ENCODE assay signal across 15 cellular contexts in the genomic region with DNA sequence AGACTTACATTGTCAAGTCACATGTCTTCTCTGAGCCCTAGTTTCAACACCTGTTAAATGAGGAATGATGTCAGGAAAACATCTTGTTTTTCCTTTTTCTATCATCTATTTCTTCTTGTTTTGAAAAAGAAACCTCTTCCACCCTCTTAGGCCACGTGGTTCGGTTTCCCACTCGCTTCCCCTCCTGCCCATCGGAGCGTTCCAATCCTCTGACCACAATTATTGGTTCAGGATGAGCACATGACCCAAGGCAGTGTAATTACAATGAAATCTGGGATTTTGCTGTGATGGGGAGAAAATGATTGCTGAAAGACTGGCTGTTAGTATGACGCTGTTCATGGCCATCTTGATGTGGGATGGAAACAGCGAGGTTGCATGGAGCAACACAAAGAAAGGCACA.
DNase-seq lines count a peak whose midpoint lies in the region; ATAC-seq, FAIRE-seq and TF ChIP-seq lines count a peak whose summit lies in the region.
"Had no signal": no experiment of that assay in that cellular context is flagged by ENCODE, and none has a peak within 500 bp of the region (broad histone marks: within the 10 kb centered on the region; RNA-seq: fewer than 3 reads in every experiment).

No MANE protein-coding gene starts in this region.

- POLR2A ChIA-PET in K562 (lab: Yijun Ruan, JAX), result no interaction called here

- no peak for FAIRE-seq in K562 (lab: Jason Lieb, UNC)
- no peak for FAIRE-seq in H54 (lab: Jason Lieb, UNC)
- FAIRE-seq: GM12878, GM18507 had no signal

- TF ChIP-seq POLR2A in K562 (conservative IDR thresholded peaks at IDR 0.05) (no peak), thyroid gland (IDR thresholded peaks at IDR 0.05) (no peak), H54 (IDR thresholded peaks at IDR 0.05; ENCODE audit: low read depth, low read length) (no peak)

- no peaks in the 10 kb centered on the region for H3K9me1 ChIP-seq in K562 (ENCODE audit: control insufficient read depth, insufficient read depth, low read length)

- ATAC-seq in K562, result no peak
- ATAC-seq in GM21786 (IDR thresholded peaks at IDR 0.05; ENCODE audit: unreplicated experiment), result no peak

- peaks cover 13% of the 10 kb centered on the region for H3K36me3 Mint-ChIP-seq in neural progenitor cell
- H3K36me3 Mint-ChIP-seq: CD8-positive, alpha-beta memory T cell had no signal

- H3K27me3 ChIP-seq in K562 (ENCODE audit: control insufficient read depth in 2 of 2, insufficient read depth in 2 of 2, low read length in 2 of 2), result no peaks in the 10 kb centered on the region
- no peaks in the 10 kb centered on the region for H3K27me3 ChIP-seq in neural progenitor cell
- no peaks in the 10 kb centered on the region for H3K27me3 ChIP-seq in thyroid gland
- H3K27me3 ChIP-seq in mammary epithelial cell (ENCODE audit: insufficient read depth, low read length), result no peaks in the 10 kb centered on the region
- H3K27me3 ChIP-seq: BLaER1 had no signal

- H3K4me2 ChIP-seq in K562 (ENCODE audit: insufficient read depth, low read length) (peak overlapping the region; percentile 5; the same call in 1 of the 2 replicates), neural progenitor cell (no peak overlapping the region), mammary epithelial cell (ENCODE audit: insufficient read depth, low read depth, low read length) (no peak overlapping the region)
- H3K4me2 ChIP-seq: BLaER1, GM23338 had no signal

- H3K27ac ChIP-seq in K562 (ENCODE audit: extremely low read depth, low read depth, low read length), result no peak overlapping the region
- no peak overlapping the region for H3K27ac ChIP-seq in neural progenitor cell
- peak overlapping the region; percentile 73 to 80 (median 79) for H3K27ac ChIP-seq in thyroid gland
- H3K27ac ChIP-seq in mammary epithelial cell (ENCODE audit: insufficient read depth, low read depth, low read length), result no peak overlapping the region
- H3K27ac ChIP-seq: BLaER1 had no signal

- H3K79me2 ChIP-seq in K562 (ENCODE audit: control insufficient read depth, insufficient read depth, low read length) (no peaks in the 10 kb centered on the region), neural progenitor cell (ENCODE audit: low read depth) (no peaks in the 10 kb centered on the region), mammary epithelial cell (ENCODE audit: insufficient read depth, low read length) (no peaks in the 10 kb centered on the region)

- no peak overlapping the region for H3K4me3 Mint-ChIP-seq in neural progenitor cell
- H3K4me3 Mint-ChIP-seq: CD8-positive, alpha-beta memory T cell; GM23338; H9 had no signal

- intact Hi-C loops in K562 (cut with micrococcal nuclease), result no loop called here
- intact Hi-C loops in thyroid gland (cut with DNase I), result no loop called here
- intact Hi-C loops in mammary epithelial cell (cut with micrococcal nuclease), result no loop called here

- H3K4me1 ChIP-seq in K562 (replicated peaks in 1 of 2; ENCODE audit: control insufficient read depth in 2 of 2, insufficient read depth in 2 of 2, low read length in 2 of 2), result no peaks in the 10 kb centered on the region; a peak in 1 of 5 replicates
- H3K4me1 ChIP-seq in neural progenitor cell, result peaks cover 7% of the 10 kb centered on the region
- H3K4me1 ChIP-seq in thyroid gland, result peaks cover 51 to 67% of the 10 kb centered on the region in 2 donors
- H3K4me1 ChIP-seq in mammary epithelial cell (ENCODE audit: insufficient read depth, low read length), result no peaks in the 10 kb centered on the region
- H3K4me1 ChIP-seq: BLaER1 had no signal

- H4K20me1 ChIP-seq in K562 (replicated peaks; ENCODE audit: control insufficient read depth, insufficient read depth, low read length) (no peaks in the 10 kb centered on the region), neural progenitor cell (ENCODE audit: low read depth) (no peaks in the 10 kb centered on the region), mammary epithelial cell (ENCODE audit: insufficient read depth, low read length) (no peaks in the 10 kb centered on the region)
- H4K20me1 ChIP-seq: BLaER1 had no signal

- no peaks in the 10 kb centered on the region for H3K36me3 ChIP-seq in K562 (ENCODE audit: control insufficient read depth, insufficient read depth, low read length)
- no peaks in the 10 kb centered on the region for H3K36me3 ChIP-seq in neural progenitor cell
- no peaks in the 10 kb centered on the region for H3K36me3 ChIP-seq in thyroid gland
- H3K36me3 ChIP-seq in mammary epithelial cell (ENCODE audit: insufficient read depth, low read length), result no peaks in the 10 kb centered on the region
- H3K36me3 ChIP-seq: BLaER1 had no signal

- H3K27ac Mint-ChIP-seq in neural progenitor cell, result peak overlapping the region; percentile 90
- H3K27ac Mint-ChIP-seq: CD8-positive, alpha-beta memory T cell; GM23338; H9 had no signal

- H3K4me3 ChIP-seq in K562, result no peak overlapping the region
- H3K4me3 ChIP-seq in neural progenitor cell, result no peak overlapping the region
- H3K4me3 ChIP-seq in thyroid gland (replicated peaks in 1 of 3), result no peak overlapping the region
- no peak overlapping the region for H3K4me3 ChIP-seq in mammary epithelial cell (replicated peaks in 1 of 3; ENCODE audit: insufficient read depth in 1 of 3, low read depth in 2 of 3, low read length in 3 of 3)
- H3K4me3 ChIP-seq: BLaER1, GM12878, GM23338 had no signal

- TF ChIP-seq RAD21 in K562 (CRISPR knock-in tag; conservative IDR thresholded peaks at IDR 0.05 in 1 of 2, IDR thresholded peaks at IDR 0.05 in 1 of 2), result no peak

- H3K9me3 ChIP-seq in K562 (replicated peaks; ENCODE audit: control insufficient read depth, insufficient read depth, low read depth, low read length) (no peaks in the 10 kb centered on the region), neural progenitor cell (ENCODE audit: low read depth) (no peaks in the 10 kb centered on the region), thyroid gland (no peaks in the 10 kb centered on the region), mammary epithelial cell (replicated peaks; ENCODE audit: insufficient read depth, low read length) (no peaks in the 10 kb centered on the region)
- H3K9me3 ChIP-seq: BLaER1, Caco-2 had no signal

- dilution Hi-C loops in mammary epithelial cell (cut with HindIII; ENCODE audit: low sequenced_read_pairs), result no loop called here

- BruUV-seq in K562 (replicated peaks; lab: Mats Ljungman, UMichigan), result no TSS peak
- no TSS peak for BruUV-seq in mammary epithelial cell (replicated peaks; lab: Mats Ljungman, UMichigan)

- no peaks in the 10 kb centered on the region for H3K27me3 Mint-ChIP-seq in neural progenitor cell (ENCODE audit: insufficient read depth, low read depth)
- H3K27me3 Mint-ChIP-seq: CD8-positive, alpha-beta memory T cell had no signal

- H3K9ac ChIP-seq in K562 (ENCODE audit: insufficient read depth in 1 of 2, low read depth in 2 of 2, low read length in 2 of 2), result no peak overlapping the region
- no peak overlapping the region for H3K9ac ChIP-seq in neural progenitor cell
- H3K9ac ChIP-seq in mammary epithelial cell (ENCODE audit: insufficient read depth, low read length), result no peak overlapping the region
- H3K9ac ChIP-seq: BLaER1 had no signal

- no peak for DNase-seq in K562 (ENCODE audit: extremely low read depth in 1 of 4, low spot score in 3 of 4)
- peak; percentile 55 for DNase-seq in globus pallidus (ENCODE audit: low spot score)
- no peak for DNase-seq in neural progenitor cell (ENCODE audit: low spot score)
- DNase-seq in thyroid gland, result peak; percentile 29 to 56
- DNase-seq in mammary epithelial cell, result no peak
- no peak for DNase-seq in T-helper 2 cell
- DNase-seq in H54 (ENCODE audit: insufficient read length, low spot score), result no peak
- DNase-seq: Caco-2; CD8-positive, alpha-beta memory T cell had no signal

- TF ChIP-seq EP300 in K562 (IDR thresholded peaks at IDR 0.05; ENCODE audit: low read length), result no peak

- no peak for TF ChIP-seq CTCF in K562 (IDR thresholded peaks at IDR 0.05 in 2 of 3, conservative IDR thresholded peaks at IDR 0.05 in 1 of 3; ENCODE audit: insufficient read depth in 2 of 3, low read depth in 1 of 3, low read length in 3 of 3)
- no peak for TF ChIP-seq CTCF in neural progenitor cell (IDR thresholded peaks at IDR 0.05)
- TF ChIP-seq CTCF in thyroid gland (IDR thresholded peaks at IDR 0.05), result no peak
- no peak for TF ChIP-seq CTCF in mammary epithelial cell (conservative IDR thresholded peaks at IDR 0.05 in 1 of 2, IDR thresholded peaks at IDR 0.05 in 1 of 2; ENCODE audit: extremely low read depth in 1 of 2, insufficient read depth in 1 of 2, low read depth in 1 of 2, low read length in 2 of 2)

- WGBS in K562 (ENCODE audit: insufficient coverage, low coverage, missing lambda C conversion rate), result 15% methylated on average over 4 of the region's 7 CpGs
- 62 to 71% methylated on average over 7 of the region's 7 CpGs for WGBS in thyroid gland, 2 donors
- 91% methylated on average over 7 of the region's 7 CpGs for WGBS in mammary epithelial cell (ENCODE audit: low coverage, missing lambda C conversion rate)

- H2AFZ ChIP-seq in K562 (ENCODE audit: low read depth, low read length) (peak overlapping the region; percentile 77), neural progenitor cell (replicated peaks) (no peak overlapping the region), mammary epithelial cell (ENCODE audit: low read depth, low read length) (no peak overlapping the region)

- H3F3A ChIP-seq in neural progenitor cell (ENCODE audit: low read depth), result no peaks in the 10 kb centered on the region

- H3K9me3 Mint-ChIP-seq in neural progenitor cell, result no peaks in the 10 kb centered on the region
- H3K9me3 Mint-ChIP-seq: GM23338, H9 had no signal

- CTCF ChIA-PET in K562 (lab: Yijun Ruan, JAX; ENCODE audit: low intra/inter-chr PET ratio) (no interaction called here), mammary epithelial cell (lab: Charles Lee; ENCODE audit: low non-redundant PET) (no interaction called here)

- in situ Hi-C loops in K562 (cut with MboI), result no loop called here
- in situ Hi-C loops in mammary epithelial cell (cut with MboI; ENCODE audit: low sequenced_read_pairs in 2 of 2), result no loop called here

- peaks cover 50% of the 10 kb centered on the region for H3K4me1 Mint-ChIP-seq in neural progenitor cell
- H3K4me1 Mint-ChIP-seq: CD8-positive, alpha-beta memory T cell had no signal

TF ChIP-seq in K562, 482 proteins besides CTCF, POLR2A, EP300 and RAD21:
- TF ChIP-seq BCOR (IDR thresholded peaks at IDR 0.05) (no peak), KDM1A (IDR thresholded peaks at IDR 0.05) (no peak)
- TF ChIP-seq, protein P1, sequence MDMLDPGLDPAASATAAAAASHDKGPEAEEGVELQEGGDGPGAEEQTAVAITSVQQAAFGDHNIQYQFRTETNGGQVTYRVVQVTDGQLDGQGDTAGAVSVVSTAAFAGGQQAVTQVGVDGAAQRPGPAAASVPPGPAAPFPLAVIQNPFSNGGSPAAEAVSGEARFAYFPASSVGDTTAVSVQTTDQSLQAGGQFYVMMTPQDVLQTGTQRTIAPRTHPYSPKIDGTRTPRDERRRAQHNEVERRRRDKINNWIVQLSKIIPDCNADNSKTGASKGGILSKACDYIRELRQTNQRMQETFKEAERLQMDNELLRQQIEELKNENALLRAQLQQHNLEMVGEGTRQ (CRISPR knock-in tag; IDR thresholded peaks at IDR 0.05), result peak; percentile 30; the same call in 1 of the 2 replicates

Comparison
In these comparisons a context has a peak if more than half of its experiments do, and no peak if none do; other contexts are left out.
1. DNase-seq: peak in globus pallidus (single experiment) and thyroid gland (2 of 2); none in K562 (0 of 4), neural progenitor cell (single experiment), mammary epithelial cell (single experiment), T-helper 2 cell (0 of 5) and H54 (single experiment).
2. H3K27ac ChIP-seq: peak in thyroid gland (3 of 3); none in K562 (single experiment), neural progenitor cell (single experiment) and mammary epithelial cell (single experiment).